ENCODE assay signal across 17 cellular contexts in genomic region chr7:152048051-152048450, GRCh38.
"Had no signal": no experiment of that assay in that cellular context is flagged by ENCODE, and none has a peak within 500 bp of the region (broad histone marks: within the 10 kb centered on the region; RNA-seq: fewer than 3 reads in every experiment).

No MANE protein-coding gene starts in this region.

- ATAC-seq: stimulated activated effector memory CD8-positive, alpha-beta T cell treated with anti-CD3 and anti-CD28 coated beads, Interleukin-12 subunit alpha, Interleukin-12 subunit beta, amount 100 ng/mL, for 72 hours; stimulated activated memory B cell treated with anti-CD40 and anti-IgM and Interleukin-4, amounts not matched to agents 10 μg/mL and 1 μg/mL and 100 μg/mL, for 72 hours; stimulated activated naive B cell treated with anti-CD40 and anti-IgM and Interleukin-4, amounts not matched to agents 10 μg/mL and 1 μg/mL and 100 μg/mL, for 72 hours; stimulated activated naive CD8-positive, alpha-beta T cell treated with anti-CD3 and anti-CD28 coated beads, Interleukin-15, amount 100 ng/mL, for 72 hours; stimulated activated naive CD8-positive, alpha-beta T cell treated with anti-CD3 and anti-CD28 coated beads, Interleukin-15, Interleukin-2, amounts not matched to agents 100 U/mL and 50 U/mL, for 24 hours; upper lobe of right lung had no signal

- H3K9me3 ChIP-seq: thyroid gland, upper lobe of left lung, vagina had no signal

- H3K4me3 ChIP-seq: stomach, suprapubic skin, testis, thoracic aorta, thyroid gland, tibial artery, tibial nerve, transverse colon, upper lobe of left lung, upper lobe of right lung, uterus, vagina had no signal

- H3K4me1 ChIP-seq: testis, upper lobe of right lung, uterus had no signal

- H3K36me3 ChIP-seq: stomach, suprapubic skin, thoracic aorta, thyroid gland, transverse colon, upper lobe of left lung, upper lobe of right lung, uterus, vagina had no signal

- H3K27ac ChIP-seq: stomach, suprapubic skin, testis, thoracic aorta, thyroid gland, tibial artery, tibial nerve, transverse colon, upper lobe of left lung, upper lobe of right lung, uterus, vagina had no signal
